ENCODE assay signal across 9 cellular contexts in genomic region chr17:17387461-17388362, GRCh38.
A peak's percentile ranks its signal among the peaks of the same experiment; 100 is the strongest.
DNase-seq lines count a peak whose midpoint lies in the region; ATAC-seq and TF ChIP-seq lines count a peak whose summit lies in the region.
"Had no signal": no experiment of that assay in that cellular context is flagged by ENCODE, and none has a peak within 500 bp of the region (broad histone marks: within the 10 kb centered on the region; RNA-seq: fewer than 3 reads in every experiment).

No MANE protein-coding gene starts in this region.

- ATAC-seq in HG03139 (IDR thresholded peaks at IDR 0.05; ENCODE audit: unreplicated experiment): no peak

- TF ChIP-seq CTCF in GM12872 (IDR thresholded peaks at IDR 0.05; ENCODE audit: insufficient read depth, low read depth, low read length): peak; percentile 57
- TF ChIP-seq CTCF in cardiac fibroblast (IDR thresholded peaks at IDR 0.05; ENCODE audit: low read depth, low read length): peak; percentile 48

- DNase-seq in NCI-H2107 (lab: John Stamatoyannopoulos, UW) (peak; percentile 63), cardiac fibroblast (ENCODE audit: low read depth in 2 of 2) (no peak), mucosa of gallbladder (ENCODE audit: low spot score) (peak; percentile 34), Ammon's horn (ENCODE audit: low spot score) (no peak)
- DNase-seq in activated CD4-positive, CD25-positive, alpha-beta regulatory T cell treated with anti-CD3 and anti-CD28 coated beads, Interleukin-2, amount 50 U/mL, for 72 hours: no peak
- DNase-seq in activated T-cell treated with anti-CD3 and anti-CD28 coated beads, Interleukin-2, amount 50 U/mL, for 1 hour: no peak
- DNase-seq: activated naive CD4-positive, alpha-beta T cell treated with anti-CD3 and anti-CD28 coated beads, Interleukin-2, amount 50 U/mL, for 16 hours had no signal

- H3K4me3 ChIP-seq in cardiac fibroblast (replicated peaks in 1 of 2; ENCODE audit: low read depth in 2 of 2, low read length in 2 of 2): no peak overlapping the region

Comparison
In these comparisons a context has a peak if more than half of its experiments do, and no peak if none do; other contexts are left out.
1. DNase-seq: peak in NCI-H2107 (single experiment) and mucosa of gallbladder (single experiment); none in cardiac fibroblast (0 of 2), Ammon's horn (single experiment), activated CD4-positive, CD25-positive, alpha-beta regulatory T cell treated with anti-CD3 and anti-CD28 coated beads, Interleukin-2, amount 50 U/mL, for 72 hours (single experiment) and activated T-cell treated with anti-CD3 and anti-CD28 coated beads, Interleukin-2, amount 50 U/mL, for 1 hour (single experiment).